ENCODE assay signal across 9 cellular contexts in genomic region chr18:63098014-63098981, GRCh38.
A peak's percentile ranks its signal among the peaks of the same experiment; 100 is the strongest.
DNase-seq lines count a peak whose midpoint lies in the region; ATAC-seq lines count a peak whose summit lies in the region.
"Had no signal": no experiment of that assay in that cellular context is flagged by ENCODE, and none has a peak within 500 bp of the region (broad histone marks: within the 10 kb centered on the region; RNA-seq: fewer than 3 reads in every experiment).

No MANE protein-coding gene starts in this region.

- H3K27me3 Mint-ChIP-seq in activated CD4-positive, alpha-beta T cell treated with anti-CD3 and anti-CD28 coated beads, Interleukin-2, amount 10 ng/mL, durations not matched to agents 7 days and 5 days = peaks cover 30% of the 10 kb centered on the region
- H3K27me3 Mint-ChIP-seq in stimulated activated naive B cell treated with anti-CD40 and anti-IgM and Interleukin-4, amounts not matched to agents 10 μg/mL and 1 μg/mL and 100 μg/mL, for 72 hours = peaks cover 12 to 20% of the 10 kb centered on the region in 2 donors

- H3K27ac Mint-ChIP-seq in activated CD4-positive, alpha-beta T cell treated with anti-CD3 and anti-CD28 coated beads, Interleukin-2, amount 10 ng/mL, durations not matched to agents 7 days and 5 days = peak overlapping the region; percentile 83
- H3K27ac Mint-ChIP-seq in stimulated activated naive B cell treated with anti-CD40 and anti-IgM and Interleukin-4, amounts not matched to agents 10 μg/mL and 1 μg/mL and 100 μg/mL, for 72 hours = peak overlapping the region; percentile 60

- peak; percentile 69 for DNase-seq in activated CD8-positive, alpha-beta memory T cell treated with anti-CD3 and anti-CD28 coated beads for 24 hours
- DNase-seq in activated CD8-positive, alpha-beta memory T cell treated with anti-CD3 and anti-CD28 coated beads, Interleukin-2, amount 50 U/mL, for 48 hours = no peak
- peak; percentile 82 for DNase-seq in activated CD4-positive, alpha-beta T cell treated with anti-CD3 and anti-CD28 coated beads, Interleukin-2, amount 10 ng/mL, durations not matched to agents 7 days and 5 days
- no peak for DNase-seq in stimulated activated naive B cell treated with anti-CD40 and anti-IgM and Interleukin-4, amounts not matched to agents 10 μg/mL and 1 μg/mL and 100 μg/mL, for 72 hours
- DNase-seq in HUDEP-2 (lab: John Stamatoyannopoulos, UW; ENCODE audit: unreplicated experiment in 76 of 76) = no peak
- DNase-seq in DMS79 (lab: John Stamatoyannopoulos, UW) = no peak
- DNase-seq in cortex of kidney (lab: John Stamatoyannopoulos, UW) = no peak

- ATAC-seq in HG03097 (IDR thresholded peaks at IDR 0.05; ENCODE audit: low FRiP score, unreplicated experiment) = peak; percentile 47
- ATAC-seq in stimulated activated naive B cell treated with anti-CD40 and anti-IgM and Interleukin-4, amounts not matched to agents 10 μg/mL and 1 μg/mL and 100 μg/mL, for 72 hours (replicated peaks) = peak; percentile 74 to 77
- ATAC-seq: A549 had no signal

- POLR2A ChIA-PET in activated CD4-positive, alpha-beta T cell treated with anti-CD3 and anti-CD28 coated beads, Interleukin-2, amount 10 ng/mL, durations not matched to agents 7 days and 5 days (lab: Charles Lee) = no interaction called here

- H3K36me3 Mint-ChIP-seq in activated CD4-positive, alpha-beta T cell treated with anti-CD3 and anti-CD28 coated beads, Interleukin-2, amount 10 ng/mL, durations not matched to agents 7 days and 5 days (ENCODE audit: low read depth) = peaks cover 8% of the 10 kb centered on the region
- H3K36me3 Mint-ChIP-seq in stimulated activated naive B cell treated with anti-CD40 and anti-IgM and Interleukin-4, amounts not matched to agents 10 μg/mL and 1 μg/mL and 100 μg/mL, for 72 hours = peaks cover 0 to 4% of the 10 kb centered on the region in 2 donors

- H3K4me3 Mint-ChIP-seq in activated CD4-positive, alpha-beta T cell treated with anti-CD3 and anti-CD28 coated beads, Interleukin-2, amount 10 ng/mL, durations not matched to agents 7 days and 5 days = peak overlapping the region; percentile 49
- peak overlapping the region in 1 of 2 donors; percentile 36 for H3K4me3 Mint-ChIP-seq in stimulated activated naive B cell treated with anti-CD40 and anti-IgM and Interleukin-4, amounts not matched to agents 10 μg/mL and 1 μg/mL and 100 μg/mL, for 72 hours

- CTCF ChIA-PET in activated CD4-positive, alpha-beta T cell treated with anti-CD3 and anti-CD28 coated beads, Interleukin-2, amount 10 ng/mL, durations not matched to agents 7 days and 5 days (lab: Charles Lee) = interaction anchor here (1.3 kb wide), 1 partner anchor 18 kb away, joined by 3 read pairs; no protein-coding TSS in a partner anchor

- H3K9me3 Mint-ChIP-seq in activated CD4-positive, alpha-beta T cell treated with anti-CD3 and anti-CD28 coated beads, Interleukin-2, amount 10 ng/mL, durations not matched to agents 7 days and 5 days = peaks cover 7% of the 10 kb centered on the region
- H3K9me3 Mint-ChIP-seq in stimulated activated naive B cell treated with anti-CD40 and anti-IgM and Interleukin-4, amounts not matched to agents 10 μg/mL and 1 μg/mL and 100 μg/mL, for 72 hours = peaks cover 1 to 2% of the 10 kb centered on the region in 2 donors

- H3K4me1 Mint-ChIP-seq in activated CD4-positive, alpha-beta T cell treated with anti-CD3 and anti-CD28 coated beads, Interleukin-2, amount 10 ng/mL, durations not matched to agents 7 days and 5 days = peaks cover 61% of the 10 kb centered on the region
- H3K4me1 Mint-ChIP-seq in stimulated activated naive B cell treated with anti-CD40 and anti-IgM and Interleukin-4, amounts not matched to agents 10 μg/mL and 1 μg/mL and 100 μg/mL, for 72 hours = peaks cover 38 to 47% of the 10 kb centered on the region in 2 donors

Comparison
In these comparisons a context has a peak if more than half of its experiments do, and no peak if none do; other contexts are left out.
1. DNase-seq: peak in activated CD8-positive, alpha-beta memory T cell treated with anti-CD3 and anti-CD28 coated beads for 24 hours (single experiment) and activated CD4-positive, alpha-beta T cell treated with anti-CD3 and anti-CD28 coated beads, Interleukin-2, amount 10 ng/mL, durations not matched to agents 7 days and 5 days (single experiment); none in activated CD8-positive, alpha-beta memory T cell treated with anti-CD3 and anti-CD28 coated beads, Interleukin-2, amount 50 U/mL, for 48 hours (single experiment), stimulated activated naive B cell treated with anti-CD40 and anti-IgM and Interleukin-4, amounts not matched to agents 10 μg/mL and 1 μg/mL and 100 μg/mL, for 72 hours (single experiment), HUDEP-2 (0 of 76), DMS79 (single experiment) and cortex of kidney (single experiment).